In the genomic region with DNA sequence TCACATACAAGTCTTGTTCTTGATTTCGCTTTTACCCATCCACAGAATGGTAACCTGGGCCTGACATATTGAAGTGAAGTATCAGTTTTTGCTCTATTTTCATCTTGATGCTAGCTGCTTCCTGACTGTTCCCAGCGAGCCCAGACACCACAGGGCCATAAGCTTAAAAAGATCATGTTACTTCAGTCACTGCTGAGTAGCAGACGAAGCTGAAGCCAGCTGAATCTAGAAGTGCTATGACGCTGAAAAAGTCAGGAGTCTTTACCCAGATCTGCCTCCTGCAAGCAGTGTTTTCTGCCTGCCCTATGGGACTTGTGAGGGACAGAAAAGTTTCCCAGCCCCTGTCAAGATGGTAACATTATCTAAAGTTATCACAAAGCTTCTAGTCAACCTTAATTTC, we compare ENCODE assay signal across 1 cellular context.
TF ChIP-seq lines count a peak whose summit lies in the region.

No MANE protein-coding gene starts in this region.

TF ChIP-seq in H1, 55 proteins besides CTCF, POLR2A, EP300 and RAD21:
- 0 out of 2 replicates have a peak, but pooled peaks have one; percentile 21 for TF ChIP-seq TAF1 (IDR thresholded peaks at IDR 0.05; ENCODE audit: low read depth, low read length)
- TF ChIP-seq POU5F1 (IDR thresholded peaks at IDR 0.05; ENCODE audit: low read depth, low read length), result no peak
